ENCODE assay signal across 8 cellular contexts in genomic region chr5:41903382-41903891, GRCh38. TPM values are rescaled to one million over a fixed set of nuclear protein-coding genes. Genes with fewer than 3 reads are reported as not detected.
DNase-seq lines count a peak whose midpoint lies in the region; ATAC-seq, FAIRE-seq and TF ChIP-seq lines count a peak whose summit lies in the region.

No MANE protein-coding gene starts in this region.

- ATAC-seq in mucosa of descending colon: no peak

- no peak for DNase-seq in HTR-8/SVneo (ENCODE audit: insufficient read length, low spot score)
- DNase-seq in mucosa of descending colon: no peak
- no peak for DNase-seq in NCI-H2029 treated with DMSO at 0.1 percent for 48 hours (lab: John Stamatoyannopoulos, UW)
- no peak for DNase-seq in NCI-H510A treated with DMSO at 0.1 percent for 48 hours (lab: John Stamatoyannopoulos, UW)
- DNase-seq in NCI-H82 treated with DMSO at 0.1 percent for 48 hours (lab: John Stamatoyannopoulos, UW; ENCODE audit: unreplicated experiment): no peak
- no peak for DNase-seq in amygdala (lab: John Stamatoyannopoulos, UW)

- peak; percentile 49 for FAIRE-seq in HTR-8/SVneo (lab: Jason Lieb, UNC)

- no peaks in the 10 kb centered on the region for H3K36me3 ChIP-seq in mucosa of descending colon (ENCODE audit: low read depth)

- H3K9me3 ChIP-seq in mucosa of descending colon: no peaks in the 10 kb centered on the region

- H3K4me1 ChIP-seq in mucosa of descending colon (ENCODE audit: low read depth): peaks cover 13% of the 10 kb centered on the region

- H3K4me3 ChIP-seq in mucosa of descending colon: peak overlapping the region; percentile 40

- peaks cover 54% of the 10 kb centered on the region for H3K4me1 Mint-ChIP-seq in brain

- peak overlapping the region; percentile 68 for H3K27ac ChIP-seq in 22Rv1

- peaks cover 6% of the 10 kb centered on the region for H3K27me3 Mint-ChIP-seq in brain

- intact Hi-C loops in mucosa of descending colon (cut with DNase I, micrococcal nuclease): no loop called here

- peaks cover 0 to 9% (median 0%) of the 10 kb centered on the region in 5 experiments for H3K9me3 Mint-ChIP-seq in brain

- TF ChIP-seq CTCF in 22Rv1 (IDR thresholded peaks at IDR 0.05) (no peak), brain (conservative IDR thresholded peaks at IDR 0.05) (no peak), mucosa of descending colon (IDR thresholded peaks at IDR 0.05) (no peak)

- no peaks in the 10 kb centered on the region for H3K36me3 Mint-ChIP-seq in brain

- peak overlapping the region; percentile 92 to 100 (median 97) for H3K27ac Mint-ChIP-seq in brain

- H3K4me3 Mint-ChIP-seq in brain: peak overlapping the region; percentile 96 to 100 (median 98)

RNA-seq across cellular contexts. Expression of gene RIMOC1, which starts 0.7 kb away (rescaled TPM):
- polyA plus RNA-seq in brain (ENCODE audit: insufficient read depth, low read depth, low replicate concordance): 8.3 TPM
- 10 to 100 TPM; 21.9 to 28.7 (median 27.5) TPM for total RNA-seq in mucosa of descending colon

RNA-seq across cellular contexts. Expression of gene FBXO4, which starts 21.6 kb away (rescaled TPM):
- 6.6 TPM for polyA plus RNA-seq in brain (ENCODE audit: insufficient read depth, low read depth, low replicate concordance)
- total RNA-seq in mucosa of descending colon: 10 to 100 TPM in 1 of 3 donors, 1 to 10 TPM in 2; 5.9 to 11.4 (median 9.6) TPM

RNA-seq across cellular contexts. Expression of gene OXCT1, which starts 33.2 kb away (rescaled TPM):
- polyA plus RNA-seq in brain (ENCODE audit: insufficient read depth, low read depth, low replicate concordance): 42.1 TPM
- total RNA-seq in mucosa of descending colon: 10 to 100 TPM in 2 of 3 donors, 1 to 10 TPM in 1; 8.9 to 27.0 (median 14.9) TPM
